Comparison of ENCODE assay signal across 34 cellular contexts in genomic region chrX:64698317-64698716, GRCh38.
"Had no signal": no experiment of that assay in that cellular context is flagged by ENCODE, and none has a peak within 500 bp of the region (broad histone marks: within the 10 kb centered on the region; RNA-seq: fewer than 3 reads in every experiment).

No MANE protein-coding gene starts in this region.

- H3K4me3 ChIP-seq: MG63 had no signal

- DNase-seq: Karpas-422, Kasumi-1, MG63, MM.1S, MV-4-11, NCI-H1048, NCI-H1092, NCI-H1092 treated with DMSO at 0.1 percent for 48 hours, NCI-H1105, NCI-H1105 treated with DMSO at 0.1 percent for 48 hours, NCI-H1417, NCI-H1417 treated with DMSO at 0.1 percent for 48 hours, NCI-H1436, NCI-H1436 treated with DMSO at 0.1 percent for 48 hours, NCI-H146, NCI-H1694, NCI-H1694 treated with DMSO at 0.1 percent for 48 hours, NCI-H187, NCI-H187 treated with DMSO at 0.1 percent for 48 hours, NCI-H1930, NCI-H2029, NCI-H2029 treated with DMSO at 0.1 percent for 48 hours, NCI-H2081, NCI-H2081 treated with DMSO at 0.1 percent for 48 hours, NCI-H2107, NCI-H2171, NCI-H2171 treated with DMSO at 0.1 percent for 48 hours, NCI-H2227 treated with DMSO at 0.1 percent for 48 hours, NCI-H226, NCI-H345, NCI-H446, NCI-H446 treated with DMSO at 0.1 percent for 48 hours, NCI-H510A had no signal

- H3K9me3 ChIP-seq: MG63 had no signal

- H3K27ac ChIP-seq: KMS-11 had no signal

- H3K36me3 ChIP-seq: MG63 had no signal

- H3K27me3 ChIP-seq: MG63 had no signal
